Comparison of ENCODE assay signal across 1 cellular context in the genomic region with DNA sequence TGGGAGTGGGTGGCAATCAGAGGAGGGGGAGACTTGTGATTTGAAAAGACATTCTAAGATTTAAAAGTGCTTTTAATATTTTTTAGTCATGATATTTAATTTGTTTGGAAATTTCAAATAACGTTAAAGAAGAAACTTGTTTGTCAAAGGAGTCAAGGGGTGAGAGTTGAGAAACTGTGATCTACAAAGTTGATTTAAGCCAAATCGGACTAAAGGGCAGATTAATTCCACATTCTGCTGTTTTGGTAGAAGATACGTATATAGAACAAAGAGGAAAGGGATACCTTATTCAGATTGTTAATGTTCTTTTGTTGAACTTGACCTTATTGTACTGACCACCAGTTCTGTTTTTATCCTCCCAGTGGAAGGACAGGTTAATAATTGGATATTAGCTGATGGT.
TF ChIP-seq lines count a peak whose summit lies in the region.

No MANE protein-coding gene starts in this region.

TF ChIP-seq in liver, 16 proteins besides CTCF, POLR2A, EP300 and RAD21 (continued from another document):
- TF ChIP-seq, protein P1, sequence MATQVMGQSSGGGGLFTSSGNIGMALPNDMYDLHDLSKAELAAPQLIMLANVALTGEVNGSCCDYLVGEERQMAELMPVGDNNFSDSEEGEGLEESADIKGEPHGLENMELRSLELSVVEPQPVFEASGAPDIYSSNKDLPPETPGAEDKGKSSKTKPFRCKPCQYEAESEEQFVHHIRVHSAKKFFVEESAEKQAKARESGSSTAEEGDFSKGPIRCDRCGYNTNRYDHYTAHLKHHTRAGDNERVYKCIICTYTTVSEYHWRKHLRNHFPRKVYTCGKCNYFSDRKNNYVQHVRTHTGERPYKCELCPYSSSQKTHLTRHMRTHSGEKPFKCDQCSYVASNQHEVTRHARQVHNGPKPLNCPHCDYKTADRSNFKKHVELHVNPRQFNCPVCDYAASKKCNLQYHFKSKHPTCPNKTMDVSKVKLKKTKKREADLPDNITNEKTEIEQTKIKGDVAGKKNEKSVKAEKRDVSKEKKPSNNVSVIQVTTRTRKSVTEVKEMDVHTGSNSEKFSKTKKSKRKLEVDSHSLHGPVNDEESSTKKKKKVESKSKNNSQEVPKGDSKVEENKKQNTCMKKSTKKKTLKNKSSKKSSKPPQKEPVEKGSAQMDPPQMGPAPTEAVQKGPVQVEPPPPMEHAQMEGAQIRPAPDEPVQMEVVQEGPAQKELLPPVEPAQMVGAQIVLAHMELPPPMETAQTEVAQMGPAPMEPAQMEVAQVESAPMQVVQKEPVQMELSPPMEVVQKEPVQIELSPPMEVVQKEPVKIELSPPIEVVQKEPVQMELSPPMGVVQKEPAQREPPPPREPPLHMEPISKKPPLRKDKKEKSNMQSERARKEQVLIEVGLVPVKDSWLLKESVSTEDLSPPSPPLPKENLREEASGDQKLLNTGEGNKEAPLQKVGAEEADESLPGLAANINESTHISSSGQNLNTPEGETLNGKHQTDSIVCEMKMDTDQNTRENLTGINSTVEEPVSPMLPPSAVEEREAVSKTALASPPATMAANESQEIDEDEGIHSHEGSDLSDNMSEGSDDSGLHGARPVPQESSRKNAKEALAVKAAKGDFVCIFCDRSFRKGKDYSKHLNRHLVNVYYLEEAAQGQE (IDR thresholded peaks at IDR 0.05), result peak; percentile 23
- peak; percentile 14 for TF ChIP-seq FOXA1 (IDR thresholded peaks at IDR 0.05)
- TF ChIP-seq, protein P2, sequence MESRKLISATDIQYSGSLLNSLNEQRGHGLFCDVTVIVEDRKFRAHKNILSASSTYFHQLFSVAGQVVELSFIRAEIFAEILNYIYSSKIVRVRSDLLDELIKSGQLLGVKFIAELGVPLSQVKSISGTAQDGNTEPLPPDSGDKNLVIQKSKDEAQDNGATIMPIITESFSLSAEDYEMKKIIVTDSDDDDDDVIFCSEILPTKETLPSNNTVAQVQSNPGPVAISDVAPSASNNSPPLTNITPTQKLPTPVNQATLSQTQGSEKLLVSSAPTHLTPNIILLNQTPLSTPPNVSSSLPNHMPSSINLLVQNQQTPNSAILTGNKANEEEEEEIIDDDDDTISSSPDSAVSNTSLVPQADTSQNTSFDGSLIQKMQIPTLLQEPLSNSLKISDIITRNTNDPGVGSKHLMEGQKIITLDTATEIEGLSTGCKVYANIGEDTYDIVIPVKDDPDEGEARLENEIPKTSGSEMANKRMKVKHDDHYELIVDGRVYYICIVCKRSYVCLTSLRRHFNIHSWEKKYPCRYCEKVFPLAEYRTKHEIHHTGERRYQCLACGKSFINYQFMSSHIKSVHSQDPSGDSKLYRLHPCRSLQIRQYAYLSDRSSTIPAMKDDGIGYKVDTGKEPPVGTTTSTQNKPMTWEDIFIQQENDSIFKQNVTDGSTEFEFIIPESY (IDR thresholded peaks at IDR 0.05), result no peak
